In the genomic region with DNA sequence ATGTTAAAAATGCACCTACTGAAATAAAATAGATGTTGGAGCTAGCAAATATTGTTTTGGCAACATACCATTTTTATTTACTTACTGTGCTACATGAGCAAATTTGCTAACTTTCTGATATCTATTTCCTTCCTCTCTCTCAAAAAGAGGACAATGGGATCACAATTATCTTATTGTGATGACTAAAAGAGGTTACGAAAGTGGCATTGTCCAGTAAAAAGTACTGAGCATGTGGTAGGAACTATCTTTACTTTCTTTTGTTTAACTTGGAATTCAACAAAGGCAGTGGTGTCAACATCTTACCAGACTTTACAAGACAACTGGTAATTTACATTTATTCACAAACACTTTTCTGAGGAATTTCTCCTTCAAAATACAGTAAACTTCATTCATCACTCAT, we compare ENCODE assay signal across 21 cellular contexts.
"Had no signal": no experiment of that assay in that cellular context is flagged by ENCODE, and none has a peak within 500 bp of the region (broad histone marks: within the 10 kb centered on the region; RNA-seq: fewer than 3 reads in every experiment).

No MANE protein-coding gene starts in this region.

- H3K27me3 Mint-ChIP-seq: IgD-negative memory B cell had no signal

- ATAC-seq: K562 had no signal

- H3K36me3 Mint-ChIP-seq: IgD-negative memory B cell had no signal

- H3K4me1 ChIP-seq: SJSA1 had no signal

- H3K36me3 ChIP-seq: SJSA1 had no signal

- H3K27ac Mint-ChIP-seq: IgD-negative memory B cell had no signal

- H3K9me3 ChIP-seq: SJSA1 had no signal

- DNase-seq: Kasumi-1, MV-4-11, NCI-H1048, NCI-H1105, NCI-H1417, NCI-H1436 treated with DMSO at 0.1 percent for 48 hours, NCI-H1694, NCI-H2081, NCI-H2107, NCI-H2227 treated with DMSO at 0.1 percent for 48 hours, NCI-H524 treated with DMSO at 0.1 percent for 48 hours, NCI-H69, NCI-H774, Right ventricle myocardium superior, RPMI8226, SIG-M5 had no signal

- H3K27ac ChIP-seq: KMS-11, SJSA1, SK-N-MC had no signal

- H3K27me3 ChIP-seq: SJSA1 had no signal

- H3K4me3 Mint-ChIP-seq: IgD-negative memory B cell had no signal

- H3K9ac ChIP-seq: KMS-11 had no signal

- H3K4me1 Mint-ChIP-seq: IgD-negative memory B cell had no signal

- H3K4me3 ChIP-seq: K562, SJSA1, SK-N-MC had no signal

- H3K4me2 ChIP-seq: KMS-11 had no signal
